In genomic region chr12:104348994-104349494, GRCh38 we compare ENCODE assay signal across 2 cellular contexts.
TF ChIP-seq lines count a peak whose summit lies in the region.

No MANE protein-coding gene starts in this region.

TF ChIP-seq in GM23338, 12 proteins besides CTCF, POLR2A, EP300 and RAD21:
- TF ChIP-seq ZNF462 (CRISPR knock-in tag; IDR thresholded peaks at IDR 0.05) = no peak
- TF ChIP-seq, protein P1, sequence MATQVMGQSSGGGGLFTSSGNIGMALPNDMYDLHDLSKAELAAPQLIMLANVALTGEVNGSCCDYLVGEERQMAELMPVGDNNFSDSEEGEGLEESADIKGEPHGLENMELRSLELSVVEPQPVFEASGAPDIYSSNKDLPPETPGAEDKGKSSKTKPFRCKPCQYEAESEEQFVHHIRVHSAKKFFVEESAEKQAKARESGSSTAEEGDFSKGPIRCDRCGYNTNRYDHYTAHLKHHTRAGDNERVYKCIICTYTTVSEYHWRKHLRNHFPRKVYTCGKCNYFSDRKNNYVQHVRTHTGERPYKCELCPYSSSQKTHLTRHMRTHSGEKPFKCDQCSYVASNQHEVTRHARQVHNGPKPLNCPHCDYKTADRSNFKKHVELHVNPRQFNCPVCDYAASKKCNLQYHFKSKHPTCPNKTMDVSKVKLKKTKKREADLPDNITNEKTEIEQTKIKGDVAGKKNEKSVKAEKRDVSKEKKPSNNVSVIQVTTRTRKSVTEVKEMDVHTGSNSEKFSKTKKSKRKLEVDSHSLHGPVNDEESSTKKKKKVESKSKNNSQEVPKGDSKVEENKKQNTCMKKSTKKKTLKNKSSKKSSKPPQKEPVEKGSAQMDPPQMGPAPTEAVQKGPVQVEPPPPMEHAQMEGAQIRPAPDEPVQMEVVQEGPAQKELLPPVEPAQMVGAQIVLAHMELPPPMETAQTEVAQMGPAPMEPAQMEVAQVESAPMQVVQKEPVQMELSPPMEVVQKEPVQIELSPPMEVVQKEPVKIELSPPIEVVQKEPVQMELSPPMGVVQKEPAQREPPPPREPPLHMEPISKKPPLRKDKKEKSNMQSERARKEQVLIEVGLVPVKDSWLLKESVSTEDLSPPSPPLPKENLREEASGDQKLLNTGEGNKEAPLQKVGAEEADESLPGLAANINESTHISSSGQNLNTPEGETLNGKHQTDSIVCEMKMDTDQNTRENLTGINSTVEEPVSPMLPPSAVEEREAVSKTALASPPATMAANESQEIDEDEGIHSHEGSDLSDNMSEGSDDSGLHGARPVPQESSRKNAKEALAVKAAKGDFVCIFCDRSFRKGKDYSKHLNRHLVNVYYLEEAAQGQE (IDR thresholded peaks at IDR 0.05; ENCODE audit: unreplicated experiment) = no peak
- TF ChIP-seq ZNF331 (CRISPR knock-in tag; IDR thresholded peaks at IDR 0.05; ENCODE audit: low read depth) = no peak
- no peak for TF ChIP-seq EZH2phosphoT487 (IDR thresholded peaks at IDR 0.05; ENCODE audit: unreplicated experiment)
- TF ChIP-seq STAT1 (IDR thresholded peaks at IDR 0.05; ENCODE audit: unreplicated experiment) = no peak
- TF ChIP-seq EZH2 (IDR thresholded peaks at IDR 0.05; ENCODE audit: low read depth, unreplicated experiment) = no peak
- TF ChIP-seq ZNF114 (CRISPR knock-in tag; IDR thresholded peaks at IDR 0.05) = no peak
- TF ChIP-seq ETS1 (IDR thresholded peaks at IDR 0.05) = no peak
- no peak for TF ChIP-seq NANOG (IDR thresholded peaks at IDR 0.05; ENCODE audit: borderline replicate concordance)
- TF ChIP-seq POLR2AphosphoS5 (IDR thresholded peaks at IDR 0.05; ENCODE audit: low read depth) = no peak
- no peak for TF ChIP-seq JUNB (IDR thresholded peaks at IDR 0.05; ENCODE audit: unreplicated experiment)

TF ChIP-seq in endothelial cell of umbilical vein, 7 proteins besides CTCF, POLR2A, EP300 and RAD21:
- TF ChIP-seq MYC (IDR thresholded peaks at IDR 0.05; ENCODE audit: low read depth, low read length) (no peak), FOS (IDR thresholded peaks at IDR 0.05; ENCODE audit: borderline replicate concordance, insufficient read depth, low read length) (no peak), JUN (IDR thresholded peaks at IDR 0.05; ENCODE audit: borderline replicate concordance, insufficient read depth, insufficient read length, low read depth) (no peak), EZH2 (IDR thresholded peaks at IDR 0.05; ENCODE audit: borderline replicate concordance, low read depth, low read length, severe bottlenecking) (no peak), GATA2 (IDR thresholded peaks at IDR 0.05; ENCODE audit: insufficient read depth, insufficient read length, low read depth, low read length) (no peak), POLR2AphosphoS5 (IDR thresholded peaks at IDR 0.05; ENCODE audit: insufficient read depth, low read depth, low read length) (no peak)
- TF ChIP-seq, protein P2, sequence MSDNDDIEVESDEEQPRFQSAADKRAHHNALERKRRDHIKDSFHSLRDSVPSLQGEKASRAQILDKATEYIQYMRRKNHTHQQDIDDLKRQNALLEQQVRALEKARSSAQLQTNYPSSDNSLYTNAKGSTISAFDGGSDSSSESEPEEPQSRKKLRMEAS (IDR thresholded peaks at IDR 0.05; ENCODE audit: insufficient read depth, insufficient read length) = no peak
